ENCODE assay signal across 12 cellular contexts in genomic region chr4:158171456-158171790, GRCh38. TPM values are rescaled to one million over a fixed set of nuclear protein-coding genes. Genes with fewer than 3 reads are reported as not detected.
DNase-seq lines count a peak whose midpoint lies in the region; ATAC-seq, FAIRE-seq and TF ChIP-seq lines count a peak whose summit lies in the region.
"Had no signal": no experiment of that assay in that cellular context is flagged by ENCODE, and none has a peak within 500 bp of the region (broad histone marks: within the 10 kb centered on the region; RNA-seq: fewer than 3 reads in every experiment).

No MANE protein-coding gene starts in this region.

- DNase-seq in Peyer's patch = no peak
- no peak for DNase-seq in thoracic aorta (ENCODE audit: low spot score)
- no peak for DNase-seq in hippocampal formation (lab: John Stamatoyannopoulos, UW)
- no peak for DNase-seq in H54 (ENCODE audit: insufficient read length, low spot score)
- DNase-seq in T-helper 9 cell = no peak
- DNase-seq in LoVo (ENCODE audit: low spot score) = no peak
- DNase-seq: DMS79, NCI-H1417 treated with DMSO at 0.1 percent for 48 hours had no signal

- H3K36me3 ChIP-seq in Peyer's patch (no peaks in the 10 kb centered on the region), endocrine pancreas (ENCODE audit: control insufficient read depth, insufficient read depth, low read length) (no peaks in the 10 kb centered on the region), mucosa of stomach (ENCODE audit: control insufficient read depth, insufficient read depth, low read length) (no peaks in the 10 kb centered on the region), thoracic aorta (no peaks in the 10 kb centered on the region)

- ATAC-seq in thoracic aorta (ENCODE audit: insufficient number of reproducible peaks, low FRiP score, low read depth) = no peak
- ATAC-seq: activated T-helper 17 cell treated with anti-CD3 and anti-CD28 coated beads, Interleukin-2, amount 50 U/mL, for 72 hours had no signal

- peaks cover 0 to 21% (median 0%) of the 10 kb centered on the region in 4 donors for H3K4me1 ChIP-seq in Peyer's patch
- no peaks in the 10 kb centered on the region for H3K4me1 ChIP-seq in endocrine pancreas (ENCODE audit: control insufficient read depth, insufficient read depth, low read length)
- H3K4me1 ChIP-seq in mucosa of stomach (ENCODE audit: control insufficient read depth, insufficient read depth, low read length) = peaks cover 14% of the 10 kb centered on the region
- H3K4me1 ChIP-seq in thoracic aorta (ENCODE audit: control insufficient read depth in 1 of 2, low read depth in 2 of 2) = peaks cover 18 to 56% of the 10 kb centered on the region in 2 donors

- H3K9ac ChIP-seq in endocrine pancreas (ENCODE audit: control insufficient read depth, insufficient read depth, low read length) (no peak overlapping the region), mucosa of stomach (ENCODE audit: low read length) (peak overlapping the region; percentile 49)

- FAIRE-seq in H54 (lab: Jason Lieb, UNC) = no peak

- H3K9me3 ChIP-seq in Peyer's patch = no peaks in the 10 kb centered on the region
- H3K9me3 ChIP-seq in endocrine pancreas (ENCODE audit: control insufficient read depth, low read length) = no peaks in the 10 kb centered on the region
- no peaks in the 10 kb centered on the region for H3K9me3 ChIP-seq in mucosa of stomach (ENCODE audit: control insufficient read depth, low read length)
- no peaks in the 10 kb centered on the region for H3K9me3 ChIP-seq in thoracic aorta

- no peak for TF ChIP-seq CTCF in Peyer's patch (IDR thresholded peaks at IDR 0.05)
- TF ChIP-seq CTCF in thoracic aorta (IDR thresholded peaks at IDR 0.05) = no peak

- no peaks in the 10 kb centered on the region for H3K27me3 ChIP-seq in Peyer's patch
- no peaks in the 10 kb centered on the region for H3K27me3 ChIP-seq in endocrine pancreas (ENCODE audit: control insufficient read depth, insufficient read depth, low read length)
- no peaks in the 10 kb centered on the region for H3K27me3 ChIP-seq in mucosa of stomach (ENCODE audit: control insufficient read depth, insufficient read depth, low read length)
- no peaks in the 10 kb centered on the region for H3K27me3 ChIP-seq in thoracic aorta (replicated peaks; ENCODE audit: insufficient read depth)

- peak overlapping the region; percentile 37 to 78 (median 66) for H3K27ac ChIP-seq in Peyer's patch
- peak overlapping the region; percentile 93 to 98 for H3K27ac ChIP-seq in thoracic aorta

- peak overlapping the region; percentile 26 to 61 (median 43) for H3K4me3 ChIP-seq in Peyer's patch
- H3K4me3 ChIP-seq in endocrine pancreas (ENCODE audit: control insufficient read depth, insufficient read depth, low read length) = peak overlapping the region; percentile 3
- H3K4me3 ChIP-seq in mucosa of stomach (ENCODE audit: low read length) = no peak overlapping the region
- peak overlapping the region; percentile 84 for H3K4me3 ChIP-seq in thoracic aorta
- H3K4me3 ChIP-seq: GM23338 had no signal

- TF ChIP-seq POLR2A in Peyer's patch (IDR thresholded peaks at IDR 0.05) = no peak
- TF ChIP-seq POLR2A in H54 (IDR thresholded peaks at IDR 0.05; ENCODE audit: low read depth, low read length) = no peak

RNA-seq across cellular contexts. Expression of gene GASK1B, which starts 1.4 kb away (rescaled TPM):
- total RNA-seq in Peyer's patch (10 to 100 TPM in 2 of 4 donors, 1 to 10 TPM in 2; 8.8 to 59.4 (median 10.1) TPM), thoracic aorta (100 to 1,000 TPM; 147 to 169 TPM)
- total RNA-seq: activated T-helper 17 cell treated with anti-CD3 and anti-CD28 coated beads, Interleukin-2, amount 50 U/mL, for 72 hours; GM23338 had no signal

RNA-seq across cellular contexts. Expression of gene TMEM144, which starts 38.9 kb away (rescaled TPM):
- total RNA-seq in Peyer's patch (10 to 100 TPM in 3 of 4 donors, 1 to 10 TPM in 1; 7.4 to 67.1 (median 45.2) TPM), thoracic aorta (10 to 100 TPM; 22.6 to 24.2 TPM)
